Comparison of ENCODE assay signal across 1 cellular context in genomic region chr10:70324341-70324861, GRCh38.
TF ChIP-seq lines count a peak whose summit lies in the region.

No MANE protein-coding gene starts in this region.

TF ChIP-seq in GM23338, 12 proteins besides CTCF, POLR2A, EP300 and RAD21 (continued from another document):
- TF ChIP-seq, protein P1, sequence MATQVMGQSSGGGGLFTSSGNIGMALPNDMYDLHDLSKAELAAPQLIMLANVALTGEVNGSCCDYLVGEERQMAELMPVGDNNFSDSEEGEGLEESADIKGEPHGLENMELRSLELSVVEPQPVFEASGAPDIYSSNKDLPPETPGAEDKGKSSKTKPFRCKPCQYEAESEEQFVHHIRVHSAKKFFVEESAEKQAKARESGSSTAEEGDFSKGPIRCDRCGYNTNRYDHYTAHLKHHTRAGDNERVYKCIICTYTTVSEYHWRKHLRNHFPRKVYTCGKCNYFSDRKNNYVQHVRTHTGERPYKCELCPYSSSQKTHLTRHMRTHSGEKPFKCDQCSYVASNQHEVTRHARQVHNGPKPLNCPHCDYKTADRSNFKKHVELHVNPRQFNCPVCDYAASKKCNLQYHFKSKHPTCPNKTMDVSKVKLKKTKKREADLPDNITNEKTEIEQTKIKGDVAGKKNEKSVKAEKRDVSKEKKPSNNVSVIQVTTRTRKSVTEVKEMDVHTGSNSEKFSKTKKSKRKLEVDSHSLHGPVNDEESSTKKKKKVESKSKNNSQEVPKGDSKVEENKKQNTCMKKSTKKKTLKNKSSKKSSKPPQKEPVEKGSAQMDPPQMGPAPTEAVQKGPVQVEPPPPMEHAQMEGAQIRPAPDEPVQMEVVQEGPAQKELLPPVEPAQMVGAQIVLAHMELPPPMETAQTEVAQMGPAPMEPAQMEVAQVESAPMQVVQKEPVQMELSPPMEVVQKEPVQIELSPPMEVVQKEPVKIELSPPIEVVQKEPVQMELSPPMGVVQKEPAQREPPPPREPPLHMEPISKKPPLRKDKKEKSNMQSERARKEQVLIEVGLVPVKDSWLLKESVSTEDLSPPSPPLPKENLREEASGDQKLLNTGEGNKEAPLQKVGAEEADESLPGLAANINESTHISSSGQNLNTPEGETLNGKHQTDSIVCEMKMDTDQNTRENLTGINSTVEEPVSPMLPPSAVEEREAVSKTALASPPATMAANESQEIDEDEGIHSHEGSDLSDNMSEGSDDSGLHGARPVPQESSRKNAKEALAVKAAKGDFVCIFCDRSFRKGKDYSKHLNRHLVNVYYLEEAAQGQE (IDR thresholded peaks at IDR 0.05; ENCODE audit: unreplicated experiment) = no peak
- TF ChIP-seq EZH2phosphoT487 (IDR thresholded peaks at IDR 0.05; ENCODE audit: unreplicated experiment) = no peak
- no peak for TF ChIP-seq JUNB (IDR thresholded peaks at IDR 0.05; ENCODE audit: unreplicated experiment)
- TF ChIP-seq POLR2AphosphoS5 (IDR thresholded peaks at IDR 0.05; ENCODE audit: low read depth) = no peak
- TF ChIP-seq CREB1 (CRISPR knock-in tag; IDR thresholded peaks at IDR 0.05; ENCODE audit: low read depth) = no peak
- TF ChIP-seq ZNF114 (CRISPR knock-in tag; IDR thresholded peaks at IDR 0.05) = no peak
- no peak for TF ChIP-seq NANOG (IDR thresholded peaks at IDR 0.05; ENCODE audit: borderline replicate concordance)
- TF ChIP-seq EZH2 (IDR thresholded peaks at IDR 0.05; ENCODE audit: low read depth, unreplicated experiment) = no peak
- no peak for TF ChIP-seq ZNF331 (CRISPR knock-in tag; IDR thresholded peaks at IDR 0.05; ENCODE audit: low read depth)
